Comparison of ENCODE assay signal across 7 cellular contexts in genomic region chr2:179911569-179911968, GRCh38. TPM values are rescaled to one million over a fixed set of nuclear protein-coding genes. Genes with fewer than 3 reads are reported as not detected.
"Had no signal": no experiment of that assay in that cellular context is flagged by ENCODE, and none has a peak within 500 bp of the region (broad histone marks: within the 10 kb centered on the region; RNA-seq: fewer than 3 reads in every experiment).

No MANE protein-coding gene starts in this region.

- H3K27ac ChIP-seq: HL-60 had no signal

- FAIRE-seq: HTR-8/SVneo, K562 had no signal

- DNase-seq: IMR-90, KBM-7 had no signal

- H3K4me1 Mint-ChIP-seq: IgD-negative memory B cell had no signal

- H3K4me3 ChIP-seq: K562 had no signal

- H3K27ac Mint-ChIP-seq: IgD-negative memory B cell had no signal

- ATAC-seq: K562 had no signal

- H3K9me3 Mint-ChIP-seq: IgD-negative memory B cell had no signal

- H3K36me3 Mint-ChIP-seq: IgD-negative memory B cell had no signal

RNA-seq across cellular contexts. Expression of gene ZNF385B, which starts 50.2 kb away (rescaled TPM):
- total RNA-seq: HT-29, IMR-90, K562 had no signal
- polyA plus RNA-seq: IgD-negative memory B cell, IMR-90 had no signal
